In the genomic region with DNA sequence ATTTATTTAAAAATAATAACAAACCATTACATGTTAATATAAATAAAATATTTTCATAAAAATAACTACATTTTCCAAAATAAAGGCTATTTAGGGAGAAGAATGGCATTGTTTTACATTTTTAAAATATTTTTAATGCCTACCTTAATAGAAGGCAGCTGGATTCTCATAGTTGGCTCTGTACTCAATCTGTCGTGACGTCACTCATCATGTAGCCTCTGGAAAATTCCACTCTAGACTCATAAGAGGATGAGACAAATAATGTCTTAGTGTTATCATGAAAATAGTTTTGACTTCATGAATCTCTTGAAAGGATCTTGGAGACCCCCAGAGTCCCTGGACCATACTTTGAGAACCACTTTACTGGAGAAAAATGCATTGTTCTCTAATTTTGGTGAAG, we compare ENCODE assay signal across 25 cellular contexts.
"Had no signal": no experiment of that assay in that cellular context is flagged by ENCODE, and none has a peak within 500 bp of the region (broad histone marks: within the 10 kb centered on the region; RNA-seq: fewer than 3 reads in every experiment).

No MANE protein-coding gene starts in this region.

- H3K4me1 Mint-ChIP-seq: activated CD4-positive, alpha-beta memory T cell treated with anti-CD3 and anti-CD28 coated beads, Interleukin-2, amount 10 ng/mL, durations not matched to agents 7 days and 5 days; activated CD4-positive, alpha-beta T cell treated with anti-CD3 and anti-CD28 coated beads, Interleukin-2, amount 10 ng/mL, durations not matched to agents 7 days and 5 days; T-helper 17 cell had no signal

- H3K9me3 ChIP-seq: colonic mucosa, esophagus squamous epithelium, left lung, neutrophil, psoas muscle had no signal

- H3K9ac ChIP-seq: parathyroid adenoma had no signal

- H3K79me2 ChIP-seq: parathyroid adenoma had no signal

- H3K27me3 Mint-ChIP-seq: activated CD4-positive, alpha-beta memory T cell treated with anti-CD3 and anti-CD28 coated beads, Interleukin-2, amount 10 ng/mL, durations not matched to agents 7 days and 5 days; T-helper 17 cell had no signal

- H3K4me1 ChIP-seq: colonic mucosa, esophagus squamous epithelium, foreskin keratinocyte, heart right ventricle, left lung, parathyroid adenoma, psoas muscle had no signal

- H2AFZ ChIP-seq: parathyroid adenoma had no signal

- H3K4me3 Mint-ChIP-seq: activated CD4-positive, alpha-beta memory T cell treated with anti-CD3 and anti-CD28 coated beads, Interleukin-2, amount 10 ng/mL, durations not matched to agents 7 days and 5 days; activated CD4-positive, alpha-beta T cell treated with anti-CD3 and anti-CD28 coated beads, Interleukin-2, amount 10 ng/mL, durations not matched to agents 7 days and 5 days; activated T-cell treated with anti-CD3 and anti-CD28 coated beads, Interleukin-2, amount 50 U/mL, for 24 hours; natural killer cell treated with Interleukin-12 subunit alpha and Interleukin-12 subunit beta and Interleukin-15 and Interleukin-18, amount 100 ng/mL, for 72 hours; T-helper 17 cell had no signal

- H3K27ac ChIP-seq: colonic mucosa, epithelial cell of prostate, foreskin keratinocyte, heart right ventricle, left lung, neutrophil, parathyroid adenoma, psoas muscle had no signal

- DNase-seq: activated CD4-positive, alpha-beta memory T cell treated with anti-CD3 and anti-CD28 coated beads, Interleukin-2, amount 10 ng/mL, durations not matched to agents 7 days and 5 days; activated CD4-positive, alpha-beta T cell treated with anti-CD3 and anti-CD28 coated beads for 1 hour; activated CD4-positive, alpha-beta T cell treated with anti-CD3 and anti-CD28 coated beads, Interleukin-2, amount 10 ng/mL, durations not matched to agents 7 days and 5 days; activated CD8-positive, alpha-beta memory T cell treated with anti-CD3 and anti-CD28 coated beads, Interleukin-2, amount 50 U/mL, for 48 hours; activated gamma-delta T cell treated with Interleukin-2 at 50 U/mL for 16 hours; activated naive CD4-positive, alpha-beta T cell treated with anti-CD3 and anti-CD28 coated beads, Interleukin-2, amount 50 U/mL, for 16 hours; activated T-cell treated with anti-CD3 and anti-CD28 coated beads, Interleukin-2, amount 50 U/mL, for 24 hours; colonic mucosa; effector CD8-positive, alpha-beta T cell; esophagus squamous epithelium; foreskin keratinocyte; heart right ventricle; left lung; mesendoderm; mucosa of descending colon; psoas muscle; stimulated activated CD4-positive, alpha-beta T cell treated with anti-CD3 and anti-CD28 coated beads, Interleukin-15, amount 100 ng/mL, for 24 hours; stimulated activated naive CD4-positive, alpha-beta T cell treated with Interleukin-2 at 50 U/mL for 16 hours; T-helper 17 cell; T1000 had no signal

- H3K36me3 Mint-ChIP-seq: natural killer cell treated with Interleukin-12 subunit alpha and Interleukin-12 subunit beta and Interleukin-15 and Interleukin-18, amount 100 ng/mL, for 72 hours had no signal

- H3K36me3 ChIP-seq: colonic mucosa, esophagus squamous epithelium, heart right ventricle, left lung, neutrophil had no signal

- H3K27ac Mint-ChIP-seq: activated CD4-positive, alpha-beta memory T cell treated with anti-CD3 and anti-CD28 coated beads, Interleukin-2, amount 10 ng/mL, durations not matched to agents 7 days and 5 days; activated CD4-positive, alpha-beta T cell treated with anti-CD3 and anti-CD28 coated beads, Interleukin-2, amount 10 ng/mL, durations not matched to agents 7 days and 5 days; activated T-cell treated with anti-CD3 and anti-CD28 coated beads, Interleukin-2, amount 50 U/mL, for 24 hours; natural killer cell treated with Interleukin-12 subunit alpha and Interleukin-12 subunit beta and Interleukin-15 and Interleukin-18, amount 100 ng/mL, for 72 hours; T-helper 17 cell had no signal

- H3K9me3 Mint-ChIP-seq: activated CD4-positive, alpha-beta memory T cell treated with anti-CD3 and anti-CD28 coated beads, Interleukin-2, amount 10 ng/mL, durations not matched to agents 7 days and 5 days; activated CD4-positive, alpha-beta T cell treated with anti-CD3 and anti-CD28 coated beads, Interleukin-2, amount 10 ng/mL, durations not matched to agents 7 days and 5 days had no signal

- H3K27me3 ChIP-seq: colonic mucosa, esophagus squamous epithelium, heart right ventricle, left lung, neutrophil had no signal

- H3K4me3 ChIP-seq: colonic mucosa, esophagus squamous epithelium, heart right ventricle, left lung, lung, mucosa of descending colon, psoas muscle had no signal
